1 cellular context compared by ENCODE assay signal in genomic region chr15:90936823-90937222, GRCh38.
TF ChIP-seq lines count a peak whose summit lies in the region.

No MANE protein-coding gene starts in this region.

TF ChIP-seq in IMR-90, 13 proteins besides CTCF, POLR2A, EP300 and RAD21:
- TF ChIP-seq NFE2L2 (IDR thresholded peaks at IDR 0.05; ENCODE audit: low read depth, low read length) = no peak
- TF ChIP-seq RFX5 (IDR thresholded peaks at IDR 0.05; ENCODE audit: low read depth, low read length) = no peak
- TF ChIP-seq RCOR1 (IDR thresholded peaks at IDR 0.05; ENCODE audit: insufficient replicate concordance, low read length) = no peak
- TF ChIP-seq MAFK (IDR thresholded peaks at IDR 0.05; ENCODE audit: low read depth, low read length) = no peak
- TF ChIP-seq BHLHE40 (IDR thresholded peaks at IDR 0.05; ENCODE audit: low read depth, low read length) = no peak
- TF ChIP-seq ELK1 (IDR thresholded peaks at IDR 0.05; ENCODE audit: borderline replicate concordance, low read depth, low read length) = no peak
- no peak for TF ChIP-seq CEBPB (IDR thresholded peaks at IDR 0.05; ENCODE audit: low read depth, low read length)
- no peak for TF ChIP-seq CHD1 (IDR thresholded peaks at IDR 0.05; ENCODE audit: low read depth, low read length)
- TF ChIP-seq SMC3 (IDR thresholded peaks at IDR 0.05; ENCODE audit: low read depth, low read length) = no peak
- TF ChIP-seq MXI1 (IDR thresholded peaks at IDR 0.05; ENCODE audit: borderline replicate concordance, low read depth, low read length) = no peak
- TF ChIP-seq, protein P1, sequence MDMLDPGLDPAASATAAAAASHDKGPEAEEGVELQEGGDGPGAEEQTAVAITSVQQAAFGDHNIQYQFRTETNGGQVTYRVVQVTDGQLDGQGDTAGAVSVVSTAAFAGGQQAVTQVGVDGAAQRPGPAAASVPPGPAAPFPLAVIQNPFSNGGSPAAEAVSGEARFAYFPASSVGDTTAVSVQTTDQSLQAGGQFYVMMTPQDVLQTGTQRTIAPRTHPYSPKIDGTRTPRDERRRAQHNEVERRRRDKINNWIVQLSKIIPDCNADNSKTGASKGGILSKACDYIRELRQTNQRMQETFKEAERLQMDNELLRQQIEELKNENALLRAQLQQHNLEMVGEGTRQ (IDR thresholded peaks at IDR 0.05; ENCODE audit: low read depth, low read length) = no peak
- TF ChIP-seq FOS (IDR thresholded peaks at IDR 0.05; ENCODE audit: low read depth, low read length) = no peak
- TF ChIP-seq MAZ (IDR thresholded peaks at IDR 0.05; ENCODE audit: borderline replicate concordance, low read depth, low read length) = no peak
